23 cellular contexts compared by ENCODE assay signal in genomic region chr2:126224766-126225165, GRCh38.
"Had no signal": no experiment of that assay in that cellular context is flagged by ENCODE, and none has a peak within 500 bp of the region (broad histone marks: within the 10 kb centered on the region; RNA-seq: fewer than 3 reads in every experiment).

No MANE protein-coding gene starts in this region.

- H3K9me3 Mint-ChIP-seq: dendritic cell treated with granulocyte-macrophage colony-stimulating factor and Interleukin-4, amounts not matched to agents 40 ng/mL and 50 ng/mL, for 4 days had no signal

- H3K27me3 Mint-ChIP-seq: dendritic cell treated with granulocyte-macrophage colony-stimulating factor and Interleukin-4, amounts not matched to agents 40 ng/mL and 50 ng/mL, for 4 days had no signal

- H3K27ac Mint-ChIP-seq: dendritic cell treated with granulocyte-macrophage colony-stimulating factor and Interleukin-4, amounts not matched to agents 40 ng/mL and 50 ng/mL, for 4 days; effector memory CD8-positive, alpha-beta T cell; endodermal cell had no signal

- H3K27me3 ChIP-seq: colonic mucosa, dorsolateral prefrontal cortex, esophagus muscularis mucosa, esophagus squamous epithelium, foreskin keratinocyte, gastrocnemius medialis, gastroesophageal sphincter had no signal

- H3K4me1 Mint-ChIP-seq: endodermal cell had no signal

- H3K4me3 ChIP-seq: colonic mucosa, coronary artery, dorsolateral prefrontal cortex, esophagus muscularis mucosa, esophagus squamous epithelium, gastrocnemius medialis, gastroesophageal sphincter, heart left ventricle, heart right ventricle had no signal

- H3K4me3 Mint-ChIP-seq: dendritic cell treated with granulocyte-macrophage colony-stimulating factor and Interleukin-4, amounts not matched to agents 40 ng/mL and 50 ng/mL, for 4 days; effector memory CD8-positive, alpha-beta T cell; endodermal cell had no signal

- H3K4me1 ChIP-seq: colonic mucosa, esophagus muscularis mucosa, esophagus squamous epithelium, foreskin keratinocyte, gastrocnemius medialis, gastroesophageal sphincter, heart left ventricle, heart right ventricle had no signal

- H3K36me3 ChIP-seq: colonic mucosa, esophagus muscularis mucosa, esophagus squamous epithelium, gastrocnemius medialis, gastroesophageal sphincter, heart left ventricle, heart right ventricle had no signal

- DNase-seq: colonic mucosa; cortex of kidney; dermis blood vessel endothelial cell; dorsolateral prefrontal cortex; effector CD4-positive, alpha-beta T cell; effector CD8-positive, alpha-beta T cell; effector memory CD4-positive, alpha-beta T cell; effector memory CD8-positive, alpha-beta T cell; endodermal cell; erythroblast; esophagus squamous epithelium; foreskin fibroblast; foreskin keratinocyte; foreskin melanocyte; gastrocnemius medialis; glutamatergic neuron; head of caudate nucleus; heart left ventricle; heart right ventricle had no signal

- H3K9me3 ChIP-seq: colonic mucosa, esophagus squamous epithelium, gastrocnemius medialis had no signal
